In genomic region chr7:73847941-73848723, GRCh38 we compare ENCODE assay signal across 21 cellular contexts. TPM values are rescaled to one million over a fixed set of nuclear protein-coding genes. Genes with fewer than 3 reads are reported as not detected.
"Had no signal": no experiment of that assay in that cellular context is flagged by ENCODE, and none has a peak within 500 bp of the region (broad histone marks: within the 10 kb centered on the region; RNA-seq: fewer than 3 reads in every experiment).

No MANE protein-coding gene starts in this region.

- H3K4me3 Mint-ChIP-seq: activated naive CD4-positive, alpha-beta T cell treated with anti-CD3 and anti-CD28 coated beads, Interleukin-2, amount 50 U/mL, for 24 hours; brain; neural crest cell had no signal

- H3K4me3 ChIP-seq: esophagus muscularis mucosa, ovary, suprapubic skin, upper lobe of right lung had no signal

- H3K9me3 Mint-ChIP-seq: activated naive CD4-positive, alpha-beta T cell treated with anti-CD3 and anti-CD28 coated beads, Interleukin-2, amount 50 U/mL, for 24 hours; brain; neural crest cell had no signal

- H3K27me3 Mint-ChIP-seq: activated naive CD4-positive, alpha-beta T cell treated with anti-CD3 and anti-CD28 coated beads, Interleukin-2, amount 50 U/mL, for 24 hours had no signal

- FAIRE-seq: TTC549 had no signal

- H3K27ac Mint-ChIP-seq: activated naive CD4-positive, alpha-beta T cell treated with anti-CD3 and anti-CD28 coated beads, Interleukin-2, amount 50 U/mL, for 24 hours had no signal

- DNase-seq: activated CD4-positive, alpha-beta T cell treated with anti-CD3 and anti-CD28 coated beads, Interleukin-2, amount 50 U/mL, for 1 hour; activated CD4-positive, CD25-positive, alpha-beta regulatory T cell; activated effector memory CD4-positive, alpha-beta T cell treated with Interleukin-2 at 50 U/mL for 16 hours; activated T-cell treated with anti-CD3 and anti-CD28 coated beads, Interleukin-2, amount 50 U/mL, for 1 hour; cerebellar nuclear complex; foreskin melanocyte; head of caudate nucleus; mesendoderm; ovary; stimulated activated CD4-positive, alpha-beta T cell treated with anti-CD3 and anti-CD28 coated beads, Interleukin-2, amount 100 ng/mL, for 48 hours; stimulated activated naive CD4-positive, alpha-beta T cell treated with Interleukin-2 at 50 U/mL for 16 hours; T-helper 2 cell; upper lobe of right lung had no signal

- H3K27me3 ChIP-seq: esophagus muscularis mucosa, ovary, suprapubic skin, upper lobe of right lung had no signal

- H3K36me3 Mint-ChIP-seq: activated naive CD4-positive, alpha-beta T cell treated with anti-CD3 and anti-CD28 coated beads, Interleukin-2, amount 50 U/mL, for 24 hours; brain had no signal

- H3K9me3 ChIP-seq: esophagus muscularis mucosa, ovary, suprapubic skin, upper lobe of right lung had no signal

- ATAC-seq: left lobe of liver, upper lobe of right lung had no signal

- H3K27ac ChIP-seq: ovary, upper lobe of right lung had no signal

- H3K36me3 ChIP-seq: esophagus muscularis mucosa, ovary, suprapubic skin, upper lobe of right lung had no signal

RNA-seq across cellular contexts. Expression of gene TMEM270, which starts 12.8 kb away (rescaled TPM):
- total RNA-seq: dermis microvascular lymphatic vessel endothelial cell, esophagus muscularis mucosa, left lobe of liver, neural crest cell, suprapubic skin, upper lobe of right lung had no signal
- polyA plus RNA-seq: ovary had no signal
